8 cellular contexts compared by ENCODE assay signal in genomic region chr17:7237266-7237760, GRCh38. TPM values are rescaled to one million over a fixed set of nuclear protein-coding genes. Genes with fewer than 3 reads are reported as not detected.
A peak's percentile ranks its signal among the peaks of the same experiment; 100 is the strongest.
DNase-seq lines count a peak whose midpoint lies in the region; ATAC-seq and TF ChIP-seq lines count a peak whose summit lies in the region.

No MANE protein-coding gene starts in this region.

- H2AFZ ChIP-seq in mammary epithelial cell (ENCODE audit: low read depth, low read length): no peak overlapping the region

- H3K4me2 ChIP-seq in mammary epithelial cell (ENCODE audit: insufficient read depth, low read depth, low read length): peak overlapping the region; percentile 80

- intact Hi-C loops in Right ventricle myocardium inferior (cut with DNase I) (no loop called here), mammary epithelial cell (cut with micrococcal nuclease) (no loop called here), mucosa of descending colon (cut with DNase I, micrococcal nuclease) (no loop called here), vagina (cut with DNase I) (no loop called here)

- no peak overlapping the region for H3K9ac ChIP-seq in mammary epithelial cell (ENCODE audit: insufficient read depth, low read length)

- H3K4me1 ChIP-seq in right atrium auricular region (peaks cover 0 to 58% of the 10 kb centered on the region in 2 donors), mammary epithelial cell (ENCODE audit: insufficient read depth, low read length) (peaks cover 41% of the 10 kb centered on the region), mucosa of descending colon (ENCODE audit: low read depth) (peaks cover 45% of the 10 kb centered on the region), vagina (peaks cover 60% of the 10 kb centered on the region)

- TF ChIP-seq CTCF in right atrium auricular region (IDR thresholded peaks at IDR 0.05): no peak
- TF ChIP-seq CTCF in mammary epithelial cell (conservative IDR thresholded peaks at IDR 0.05 in 1 of 2, IDR thresholded peaks at IDR 0.05 in 1 of 2; ENCODE audit: extremely low read depth in 1 of 2, insufficient read depth in 1 of 2, low read depth in 1 of 2, low read length in 2 of 2): no peak
- TF ChIP-seq CTCF in mucosa of descending colon (IDR thresholded peaks at IDR 0.05): no peak
- no peak for TF ChIP-seq CTCF in vagina (IDR thresholded peaks at IDR 0.05)

- 24% methylated on average over 5 of the region's 6 CpGs for WGBS in mammary epithelial cell (ENCODE audit: low coverage, missing lambda C conversion rate)

- peak overlapping the region; percentile 93 for H3K27ac ChIP-seq in right atrium auricular region
- peak overlapping the region; percentile 0 for H3K27ac ChIP-seq in mammary epithelial cell (ENCODE audit: insufficient read depth, low read depth, low read length)
- H3K27ac ChIP-seq in vagina: peak overlapping the region; percentile 99

- H3K79me2 ChIP-seq in mammary epithelial cell (ENCODE audit: insufficient read depth, low read length): peaks cover 92% of the 10 kb centered on the region

- BruUV-seq in mammary epithelial cell (replicated peaks; lab: Mats Ljungman, UMichigan): no TSS peak

- CTCF ChIA-PET in mammary epithelial cell (lab: Charles Lee; ENCODE audit: low non-redundant PET): no interaction called here

- ATAC-seq in Right ventricle myocardium inferior (no peak), mucosa of descending colon (no peak)

- no peaks in the 10 kb centered on the region for H4K20me1 ChIP-seq in mammary epithelial cell (ENCODE audit: insufficient read depth, low read length)

- DNase-seq in right atrium auricular region (ENCODE audit: low spot score) (no peak), Right ventricle myocardium inferior (ENCODE audit: missing footprints) (no peak), mammary epithelial cell (no peak), mucosa of descending colon (peak in 1 of 3 donors; percentile 53), vagina (ENCODE audit: extremely low spot score in 2 of 2) (no peak), COLO668 (lab: John Stamatoyannopoulos, UW; ENCODE audit: unreplicated experiment) (no peak), DMS 273 treated with DMSO at 0.1 percent for 48 hours (lab: John Stamatoyannopoulos, UW) (no peak), NCI-H524 (lab: John Stamatoyannopoulos, UW) (no peak)

- peak overlapping the region; percentile 93 to 96 for H3K4me3 ChIP-seq in right atrium auricular region
- peak overlapping the region; percentile 41 to 90 (median 84) for H3K4me3 ChIP-seq in mammary epithelial cell (replicated peaks in 1 of 3; ENCODE audit: insufficient read depth in 1 of 3, low read depth in 2 of 3, low read length in 3 of 3)
- H3K4me3 ChIP-seq in mucosa of descending colon: peak overlapping the region; percentile 91
- peak overlapping the region; percentile 69 to 100 for H3K4me3 ChIP-seq in vagina

- in situ Hi-C loops in mammary epithelial cell (cut with MboI; ENCODE audit: low sequenced_read_pairs in 2 of 2): no loop called here

- H3K36me3 ChIP-seq in right atrium auricular region (peaks cover 26% of the 10 kb centered on the region), mammary epithelial cell (ENCODE audit: insufficient read depth, low read length) (peaks cover 11% of the 10 kb centered on the region), mucosa of descending colon (ENCODE audit: low read depth) (peaks cover 3% of the 10 kb centered on the region), vagina (peaks cover 0 to 26% of the 10 kb centered on the region in 2 donors)

- H3K27me3 ChIP-seq in right atrium auricular region (no peaks in the 10 kb centered on the region), mammary epithelial cell (ENCODE audit: insufficient read depth, low read length) (no peaks in the 10 kb centered on the region), vagina (no peaks in the 10 kb centered on the region)

- no peak for TF ChIP-seq POLR2A in vagina (IDR thresholded peaks at IDR 0.05)

- H3K9me3 ChIP-seq in right atrium auricular region (no peaks in the 10 kb centered on the region), mammary epithelial cell (replicated peaks; ENCODE audit: insufficient read depth, low read length) (no peaks in the 10 kb centered on the region), mucosa of descending colon (no peaks in the 10 kb centered on the region), vagina (no peaks in the 10 kb centered on the region)

- dilution Hi-C loops in mammary epithelial cell (cut with HindIII; ENCODE audit: low sequenced_read_pairs): no loop called here

RNA-seq across cellular contexts. Expression of gene PHF23, which starts 1.9 kb away (rescaled TPM):
- total RNA-seq in right atrium auricular region: 10 to 100 TPM in 1 of 2 donors, 1 to 10 TPM in 1; 10.0 to 22.4 TPM
- total RNA-seq in Right ventricle myocardium inferior: 23.3 TPM
- 10 to 100 TPM; 36.7 to 53.6 TPM for total RNA-seq in mammary epithelial cell
- 39.8 TPM for polyA plus RNA-seq in mammary epithelial cell
- 26.2 TPM for polyA minus RNA-seq in mammary epithelial cell
- 10 to 100 TPM; 36.0 to 49.8 (median 36.8) TPM for total RNA-seq in mucosa of descending colon
- total RNA-seq in vagina: 24.8 TPM

RNA-seq across cellular contexts. Expression of gene DVL2, which starts 3.0 kb away (rescaled TPM):
- total RNA-seq in right atrium auricular region: 10 to 100 TPM; 18.1 to 19.9 TPM
- 20.0 TPM for total RNA-seq in Right ventricle myocardium inferior
- 10 to 100 TPM; 43.6 to 48.0 TPM for total RNA-seq in mammary epithelial cell
- polyA plus RNA-seq in mammary epithelial cell: 7.9 TPM
- 44.2 TPM for polyA minus RNA-seq in mammary epithelial cell
- 10 to 100 TPM; 33.4 to 52.0 (median 36.0) TPM for total RNA-seq in mucosa of descending colon
- total RNA-seq in vagina: 53.0 TPM

RNA-seq across cellular contexts. Expression of gene GABARAP, which starts 4.9 kb away (rescaled TPM):
- 100 to 1,000 TPM; 226 to 469 TPM for total RNA-seq in right atrium auricular region
- 444 TPM for total RNA-seq in Right ventricle myocardium inferior
- total RNA-seq in mammary epithelial cell: 100 to 1,000 TPM; 116 to 204 TPM
- 326 TPM for polyA plus RNA-seq in mammary epithelial cell
- 296 TPM for polyA minus RNA-seq in mammary epithelial cell
- 100 to 1,000 TPM; 424 to 499 (median 484) TPM for total RNA-seq in mucosa of descending colon
- total RNA-seq in vagina: 395 TPM

RNA-seq across cellular contexts. Expression of gene CTDNEP1, which starts 14.2 kb away (rescaled TPM):
- 10 to 100 TPM; 55.0 to 77.2 TPM for total RNA-seq in right atrium auricular region
- 114 TPM for total RNA-seq in Right ventricle myocardium inferior
- total RNA-seq in mammary epithelial cell: 100 to 1,000 TPM in 1 of 2 donors, 10 to 100 TPM in 1; 28.2 to 122 TPM
- 110 TPM for polyA plus RNA-seq in mammary epithelial cell
- polyA minus RNA-seq in mammary epithelial cell: 263 TPM
- 100 to 1,000 TPM; 117 to 123 (median 117) TPM for total RNA-seq in mucosa of descending colon
- 64.6 TPM for total RNA-seq in vagina

RNA-seq across cellular contexts. Expression of gene ELP5, which starts 14.7 kb away (rescaled TPM):
- total RNA-seq in right atrium auricular region: 10 to 100 TPM; 28.1 to 70.7 TPM
- 72.7 TPM for total RNA-seq in Right ventricle myocardium inferior
- total RNA-seq in mammary epithelial cell: 10 to 100 TPM; 18.8 to 52.0 TPM
- polyA plus RNA-seq in mammary epithelial cell: 39.3 TPM
- polyA minus RNA-seq in mammary epithelial cell: 46.8 TPM
- 10 to 100 TPM; 34.9 to 45.6 (median 42.2) TPM for total RNA-seq in mucosa of descending colon
- 30.9 TPM for total RNA-seq in vagina

Comparison
In these comparisons a context has a peak if more than half of its experiments do, and no peak if none do; other contexts are left out.
1. H3K27ac ChIP-seq: peak in every context shown above with its lines; median percentile 99 in vagina; 93 in right atrium auricular region; 0 in mammary epithelial cell.